8 cellular contexts compared by ENCODE assay signal in genomic region chr2:55014962-55015939, GRCh38. TPM values are rescaled to one million over a fixed set of nuclear protein-coding genes. Genes with fewer than 3 reads are reported as not detected.
A peak's percentile ranks its signal among the peaks of the same experiment; 100 is the strongest.
DNase-seq lines count a peak whose midpoint lies in the region; ATAC-seq and TF ChIP-seq lines count a peak whose summit lies in the region.

No MANE protein-coding gene starts in this region.

- peaks cover 23% of the 10 kb centered on the region for H3K36me3 Mint-ChIP-seq in activated T-cell treated with anti-CD3 and anti-CD28 coated beads, Interleukin-2, amount 50 U/mL, for 24 hours (ENCODE audit: low read depth)
- H3K36me3 Mint-ChIP-seq in memory B cell = no peaks in the 10 kb centered on the region

- H3K9me3 Mint-ChIP-seq in activated T-cell treated with anti-CD3 and anti-CD28 coated beads, Interleukin-2, amount 50 U/mL, for 24 hours = no peaks in the 10 kb centered on the region
- H3K9me3 Mint-ChIP-seq in memory B cell = no peaks in the 10 kb centered on the region

- DNase-seq in activated T-cell treated with anti-CD3 and anti-CD28 coated beads for 4 hours (peak; percentile 13), LNCaP clone FGC (ENCODE audit: low read depth) (peak; percentile 56), T-helper 22 cell (ENCODE audit: low read depth) (peak; percentile 8), memory B cell (ENCODE audit: low spot score in 2 of 2) (peak in 1 of 2 donors; percentile 29)
- no peak for DNase-seq in activated T-cell treated with anti-CD3 and anti-CD28 coated beads, Interleukin-2, amount 50 U/mL, for 24 hours
- DNase-seq in effector CD8-positive, alpha-beta T cell (lab: John Stamatoyannopoulos, UW) = peak; percentile 8

- peak overlapping the region; percentile 48 for H3K27ac ChIP-seq in temporal lobe (ENCODE audit: low read depth, low read length)

- H3K4me1 Mint-ChIP-seq in activated T-cell treated with anti-CD3 and anti-CD28 coated beads, Interleukin-2, amount 50 U/mL, for 24 hours (ENCODE audit: low read depth) = peaks cover 64% of the 10 kb centered on the region
- H3K4me1 Mint-ChIP-seq in memory B cell = peaks cover 32% of the 10 kb centered on the region

- ATAC-seq in memory B cell (ENCODE audit: low read depth) (peak; percentile 28), GM18519 (IDR thresholded peaks at IDR 0.05; ENCODE audit: low FRiP score, unreplicated experiment) (no peak)

- H3K27me3 Mint-ChIP-seq in activated T-cell treated with anti-CD3 and anti-CD28 coated beads, Interleukin-2, amount 50 U/mL, for 24 hours = no peaks in the 10 kb centered on the region
- no peaks in the 10 kb centered on the region for H3K27me3 Mint-ChIP-seq in memory B cell

- H3K4me3 ChIP-seq in LNCaP clone FGC (ENCODE audit: low read depth, low read length) = no peak overlapping the region

- TF ChIP-seq CTCF in LNCaP clone FGC (IDR thresholded peaks at IDR 0.05; ENCODE audit: control insufficient read depth, extremely low read depth, insufficient read depth) = peak; percentile 63

- H3K27ac Mint-ChIP-seq in activated T-cell treated with anti-CD3 and anti-CD28 coated beads, Interleukin-2, amount 50 U/mL, for 24 hours = no peak overlapping the region
- peak overlapping the region; percentile 28 for H3K27ac Mint-ChIP-seq in memory B cell

- H3K4me3 Mint-ChIP-seq in activated T-cell treated with anti-CD3 and anti-CD28 coated beads, Interleukin-2, amount 50 U/mL, for 24 hours = no peak overlapping the region
- H3K4me3 Mint-ChIP-seq in memory B cell = no peak overlapping the region

RNA-seq across cellular contexts. Expression of gene RTN4, which starts 35.0 kb away (rescaled TPM):
- total RNA-seq in temporal lobe = 578 TPM
